Comparison of ENCODE assay signal across 18 cellular contexts in genomic region chr11:9733212-9733611, GRCh38.
DNase-seq lines count a peak whose midpoint lies in the region; ATAC-seq and TF ChIP-seq lines count a peak whose summit lies in the region.
"Had no signal": no experiment of that assay in that cellular context is flagged by ENCODE, and none has a peak within 500 bp of the region (broad histone marks: within the 10 kb centered on the region; RNA-seq: fewer than 3 reads in every experiment).

No MANE protein-coding gene starts in this region.

- peaks cover 18% of the 10 kb centered on the region for H3K4me1 Mint-ChIP-seq in WTC11
- peaks cover 81% of the 10 kb centered on the region for H3K4me1 Mint-ChIP-seq in stimulated activated memory B cell treated with anti-CD40 and anti-IgM and Interleukin-4, amounts not matched to agents 10 μg/mL and 1 μg/mL and 100 μg/mL, for 72 hours
- no peaks in the 10 kb centered on the region for H3K4me1 Mint-ChIP-seq in CD4-positive, alpha-beta memory T cell

- H3K9me3 ChIP-seq in DOHH2 (ENCODE audit: control insufficient read depth, insufficient read depth, low read length) (no peaks in the 10 kb centered on the region), KOPT-K1 (ENCODE audit: insufficient read depth, low read length, poor library complexity, severe bottlenecking) (peaks cover 14% of the 10 kb centered on the region), upper lobe of left lung (no peaks in the 10 kb centered on the region), PC-9 (ENCODE audit: insufficient read depth, low read depth) (no peaks in the 10 kb centered on the region)
- H3K9me3 ChIP-seq in CD4-positive, alpha-beta memory T cell (ENCODE audit: control insufficient read depth in 1 of 2, low read length in 2 of 2), result no peaks in the 10 kb centered on the region

- H3K9me2 ChIP-seq in DOHH2 (replicated peaks; ENCODE audit: control insufficient read depth, low read length) (no peaks in the 10 kb centered on the region), PC-9 (ENCODE audit: insufficient read depth) (no peaks in the 10 kb centered on the region)

- CTCF ChIA-PET in WTC11 (lab: Charles Lee) (interaction anchor here (1.0 kb wide), 1 partner anchor 198 kb away, joined by 3 read pairs; no protein-coding TSS in a partner anchor), PC-9 (lab: Charles Lee) (no interaction called here)
- CTCF ChIA-PET in CD4-positive, alpha-beta memory T cell (lab: Charles Lee; ENCODE audit: partially characterized antibody), result interaction anchor here (1.2 kb wide), 1 partner anchor 16 kb away, joined by 3 read pairs; no protein-coding TSS in a partner anchor

- H3K36me3 ChIP-seq in DOHH2 (ENCODE audit: control insufficient read depth, low read length) (peaks cover 97% of the 10 kb centered on the region), KOPT-K1 (ENCODE audit: insufficient read depth, low read length) (peaks cover 28% of the 10 kb centered on the region), upper lobe of left lung (peaks cover 0 to 76% (median 29%) of the 10 kb centered on the region in 4 donors), PC-9 (ENCODE audit: low read depth) (no peaks in the 10 kb centered on the region)
- no peaks in the 10 kb centered on the region for H3K36me3 ChIP-seq in CD4-positive, alpha-beta memory T cell (ENCODE audit: insufficient read depth, low read length)

- no peak for TF ChIP-seq POLR2A in upper lobe of left lung (IDR thresholded peaks at IDR 0.05)

- peak overlapping the region; percentile 54 for H3K27ac ChIP-seq in DOHH2 (ENCODE audit: low read depth, low read length)
- peak overlapping the region; percentile 0 for H3K27ac ChIP-seq in KOPT-K1 (ENCODE audit: low read depth, low read length, poor library complexity, severe bottlenecking)
- H3K27ac ChIP-seq in foreskin keratinocyte, result no peak overlapping the region
- no peak overlapping the region for H3K27ac ChIP-seq in upper lobe of left lung
- H3K27ac ChIP-seq in PC-9, result no peak overlapping the region
- H3K27ac ChIP-seq in CD4-positive, alpha-beta memory T cell (ENCODE audit: low read depth, low read length), result no peak overlapping the region
- H3K27ac ChIP-seq: C4-2B had no signal

- no peaks in the 10 kb centered on the region for H3K27me3 Mint-ChIP-seq in WTC11 (ENCODE audit: low read depth)
- H3K27me3 Mint-ChIP-seq in stimulated activated memory B cell treated with anti-CD40 and anti-IgM and Interleukin-4, amounts not matched to agents 10 μg/mL and 1 μg/mL and 100 μg/mL, for 72 hours, result no peaks in the 10 kb centered on the region
- H3K27me3 Mint-ChIP-seq in CD4-positive, alpha-beta memory T cell, result no peaks in the 10 kb centered on the region
- H3K27me3 Mint-ChIP-seq: CD4-positive, alpha-beta T cell had no signal

- WGBS in upper lobe of left lung, 2 donors, result 92 to 97% methylated on average over 3 of the region's 3 CpGs

- ATAC-seq in WTC11 (no peak), foreskin keratinocyte (no peak), upper lobe of left lung (ENCODE audit: low FRiP score in 2 of 2) (no peak)
- no peak for ATAC-seq in stimulated activated memory B cell treated with anti-CD40 and anti-IgM and Interleukin-4, amounts not matched to agents 10 μg/mL and 1 μg/mL and 100 μg/mL, for 72 hours

- POLR2A ChIA-PET in WTC11 (lab: Charles Lee) (no interaction called here), PC-9 (lab: Charles Lee; ENCODE audit: unreplicated experiment) (interaction anchor here (0.6 kb wide), 1 partner anchor 104 kb away, joined by 3 read pairs; no protein-coding TSS in a partner anchor)
- POLR2A ChIA-PET in CD4-positive, alpha-beta memory T cell (lab: Charles Lee; ENCODE audit: partially characterized antibody), result interaction anchor here (0.6 kb wide), 1 partner anchor 12 kb away, joined by 3 read pairs; no protein-coding TSS in a partner anchor

- H3F3A ChIP-seq in DOHH2 (ENCODE audit: control insufficient read depth, insufficient read depth) (peaks cover 80% of the 10 kb centered on the region), PC-9 (ENCODE audit: insufficient read depth, low read depth) (no peaks in the 10 kb centered on the region)

- intact Hi-C loops in PC-9 (cut with micrococcal nuclease; ENCODE audit: unreplicated experiment), result no loop called here
- intact Hi-C loops in CD4-positive, alpha-beta memory T cell (cut with micrococcal nuclease), result no loop called here

- DNase-seq in WTC11 (ENCODE audit: low spot score), result no peak
- no peak for DNase-seq in foreskin keratinocyte
- no peak for DNase-seq in upper lobe of left lung
- no peak for DNase-seq in PC-9
- no peak for DNase-seq in CD4-positive, alpha-beta memory T cell
- DNase-seq: ACHN; CD4-positive, alpha-beta T cell; DMS153; DMS79; GF-D8; GOT3; H7; IMR-90; KBM-7 had no signal

- peak overlapping the region; percentile 30; the same call in 1 of the 2 replicates for H3K27ac Mint-ChIP-seq in WTC11
- peak overlapping the region; percentile 83 for H3K27ac Mint-ChIP-seq in stimulated activated memory B cell treated with anti-CD40 and anti-IgM and Interleukin-4, amounts not matched to agents 10 μg/mL and 1 μg/mL and 100 μg/mL, for 72 hours
- no peak overlapping the region for H3K27ac Mint-ChIP-seq in CD4-positive, alpha-beta memory T cell
- H3K27ac Mint-ChIP-seq: CD4-positive, alpha-beta T cell had no signal

- H3K4me3 ChIP-seq in DOHH2 (ENCODE audit: low read length) (no peak overlapping the region), upper lobe of left lung (no peak overlapping the region), PC-9 (no peak overlapping the region)
- no peak overlapping the region for H3K4me3 ChIP-seq in CD4-positive, alpha-beta memory T cell (ENCODE audit: low read length in 2 of 2)

- TF ChIP-seq CTCF in DOHH2 (IDR thresholded peaks at IDR 0.05; ENCODE audit: low read depth, low read length, poor library complexity, severe bottlenecking) (no peak), WTC11 (IDR thresholded peaks at IDR 0.05) (no peak), foreskin keratinocyte (conservative IDR thresholded peaks at IDR 0.05) (no peak), upper lobe of left lung (IDR thresholded peaks at IDR 0.05) (no peak), PC-9 (conservative IDR thresholded peaks at IDR 0.05) (no peak)

- H3K4me1 ChIP-seq in DOHH2 (ENCODE audit: control insufficient read depth, low read length) (peaks cover 100% of the 10 kb centered on the region), foreskin keratinocyte (peaks cover 4% of the 10 kb centered on the region), upper lobe of left lung (peaks cover 0 to 7% (median 2%) of the 10 kb centered on the region in 4 donors), PC-9 (replicated peaks; ENCODE audit: insufficient read depth) (no peaks in the 10 kb centered on the region)
- no peaks in the 10 kb centered on the region for H3K4me1 ChIP-seq in CD4-positive, alpha-beta memory T cell (ENCODE audit: insufficient read depth, low read length)

- no peak for TF ChIP-seq EP300 in upper lobe of left lung (IDR thresholded peaks at IDR 0.05)

- H4K20me1 ChIP-seq in DOHH2 (ENCODE audit: control insufficient read depth, insufficient read depth, low read depth, low read length) (peaks cover 2% of the 10 kb centered on the region; the same call in 1 of the 2 replicates), PC-9 (ENCODE audit: insufficient read depth) (no peaks in the 10 kb centered on the region)

- H3K4me2 ChIP-seq in DOHH2 (ENCODE audit: low read length), result peak overlapping the region; percentile 28
- no peak overlapping the region for H3K4me2 ChIP-seq in PC-9

- no peak overlapping the region for H3K4me3 Mint-ChIP-seq in WTC11
- H3K4me3 Mint-ChIP-seq in stimulated activated memory B cell treated with anti-CD40 and anti-IgM and Interleukin-4, amounts not matched to agents 10 μg/mL and 1 μg/mL and 100 μg/mL, for 72 hours, result no peak overlapping the region
- H3K4me3 Mint-ChIP-seq in CD4-positive, alpha-beta memory T cell, result no peak overlapping the region
- H3K4me3 Mint-ChIP-seq: CD4-positive, alpha-beta T cell had no signal

- H3K27me3 ChIP-seq in DOHH2 (ENCODE audit: control insufficient read depth, low read length) (no peaks in the 10 kb centered on the region), foreskin keratinocyte (no peaks in the 10 kb centered on the region), upper lobe of left lung (no peaks in the 10 kb centered on the region), PC-9 (ENCODE audit: insufficient read depth, low read depth) (no peaks in the 10 kb centered on the region)
- no peaks in the 10 kb centered on the region for H3K27me3 ChIP-seq in CD4-positive, alpha-beta memory T cell (ENCODE audit: insufficient read depth, low read length)

- H2AFZ ChIP-seq in PC-9, result no peak overlapping the region

- no TSS peak for BruUV-seq in PC-9 (replicated peaks; lab: Mats Ljungman, UMichigan)

- H3K36me3 Mint-ChIP-seq in WTC11, result peaks cover 44% of the 10 kb centered on the region
- peaks cover 70% of the 10 kb centered on the region for H3K36me3 Mint-ChIP-seq in stimulated activated memory B cell treated with anti-CD40 and anti-IgM and Interleukin-4, amounts not matched to agents 10 μg/mL and 1 μg/mL and 100 μg/mL, for 72 hours
- H3K36me3 Mint-ChIP-seq in CD4-positive, alpha-beta memory T cell, result peaks cover 31 to 39% of the 10 kb centered on the region in 2 donors

- peaks cover 9% of the 10 kb centered on the region for H3K9me3 Mint-ChIP-seq in WTC11
- H3K9me3 Mint-ChIP-seq in stimulated activated memory B cell treated with anti-CD40 and anti-IgM and Interleukin-4, amounts not matched to agents 10 μg/mL and 1 μg/mL and 100 μg/mL, for 72 hours, result no peaks in the 10 kb centered on the region
- peaks cover 0 to 21% (median 18%) of the 10 kb centered on the region in 8 donors for H3K9me3 Mint-ChIP-seq in CD4-positive, alpha-beta memory T cell

- H3K79me2 ChIP-seq in DOHH2 (ENCODE audit: control insufficient read depth, low read length) (peaks cover 96% of the 10 kb centered on the region), PC-9 (ENCODE audit: low read depth) (no peaks in the 10 kb centered on the region)

Comparison
In these comparisons a context has a peak if more than half of its experiments do, and no peak if none do; other contexts are left out.
1. H3K27ac ChIP-seq: peak in DOHH2 (single experiment) and KOPT-K1 (single experiment); none in foreskin keratinocyte (single experiment), upper lobe of left lung (0 of 4), PC-9 (single experiment) and CD4-positive, alpha-beta memory T cell (single experiment).
2. H3K27ac Mint-ChIP-seq: peak in WTC11 (single experiment) and stimulated activated memory B cell treated with anti-CD40 and anti-IgM and Interleukin-4, amounts not matched to agents 10 μg/mL and 1 μg/mL and 100 μg/mL, for 72 hours (single experiment); none in CD4-positive, alpha-beta memory T cell (0 of 7).